ENCODE assay signal across 2 cellular contexts in the genomic region with DNA sequence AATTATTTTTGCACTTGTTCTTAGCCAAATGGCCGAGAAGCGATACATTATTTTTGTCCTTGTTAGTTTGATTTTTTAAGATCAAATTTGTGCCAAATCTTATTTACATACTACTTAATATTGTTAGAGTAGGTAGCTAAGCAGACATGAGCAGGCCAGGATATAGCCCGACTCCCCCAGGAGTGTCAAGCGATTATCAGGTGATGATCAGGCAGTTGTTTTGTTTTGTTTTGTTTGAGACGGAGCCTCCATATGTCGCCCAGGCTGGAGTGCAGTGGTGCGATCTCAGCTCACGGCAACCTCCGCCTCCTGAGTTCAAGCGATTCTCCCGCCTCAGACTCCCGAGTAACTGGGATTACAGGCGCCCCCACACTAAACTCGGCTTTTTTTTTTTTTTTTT.
TF ChIP-seq lines count a peak whose summit lies in the region.

No MANE protein-coding gene starts in this region.

TF ChIP-seq in HepG2, 621 proteins besides CTCF, POLR2A, EP300 and RAD21 (continued from another document):
- TF ChIP-seq, protein P1, sequence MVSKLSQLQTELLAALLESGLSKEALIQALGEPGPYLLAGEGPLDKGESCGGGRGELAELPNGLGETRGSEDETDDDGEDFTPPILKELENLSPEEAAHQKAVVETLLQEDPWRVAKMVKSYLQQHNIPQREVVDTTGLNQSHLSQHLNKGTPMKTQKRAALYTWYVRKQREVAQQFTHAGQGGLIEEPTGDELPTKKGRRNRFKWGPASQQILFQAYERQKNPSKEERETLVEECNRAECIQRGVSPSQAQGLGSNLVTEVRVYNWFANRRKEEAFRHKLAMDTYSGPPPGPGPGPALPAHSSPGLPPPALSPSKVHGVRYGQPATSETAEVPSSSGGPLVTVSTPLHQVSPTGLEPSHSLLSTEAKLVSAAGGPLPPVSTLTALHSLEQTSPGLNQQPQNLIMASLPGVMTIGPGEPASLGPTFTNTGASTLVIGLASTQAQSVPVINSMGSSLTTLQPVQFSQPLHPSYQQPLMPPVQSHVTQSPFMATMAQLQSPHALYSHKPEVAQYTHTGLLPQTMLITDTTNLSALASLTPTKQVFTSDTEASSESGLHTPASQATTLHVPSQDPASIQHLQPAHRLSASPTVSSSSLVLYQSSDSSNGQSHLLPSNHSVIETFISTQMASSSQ (IDR thresholded peaks at IDR 0.05; ENCODE audit: low read depth): no peak
- TF ChIP-seq, protein P1 (CRISPR knock-in tag; IDR thresholded peaks at IDR 0.05; ENCODE audit: borderline replicate concordance): no peak
- TF ChIP-seq, protein P2, sequence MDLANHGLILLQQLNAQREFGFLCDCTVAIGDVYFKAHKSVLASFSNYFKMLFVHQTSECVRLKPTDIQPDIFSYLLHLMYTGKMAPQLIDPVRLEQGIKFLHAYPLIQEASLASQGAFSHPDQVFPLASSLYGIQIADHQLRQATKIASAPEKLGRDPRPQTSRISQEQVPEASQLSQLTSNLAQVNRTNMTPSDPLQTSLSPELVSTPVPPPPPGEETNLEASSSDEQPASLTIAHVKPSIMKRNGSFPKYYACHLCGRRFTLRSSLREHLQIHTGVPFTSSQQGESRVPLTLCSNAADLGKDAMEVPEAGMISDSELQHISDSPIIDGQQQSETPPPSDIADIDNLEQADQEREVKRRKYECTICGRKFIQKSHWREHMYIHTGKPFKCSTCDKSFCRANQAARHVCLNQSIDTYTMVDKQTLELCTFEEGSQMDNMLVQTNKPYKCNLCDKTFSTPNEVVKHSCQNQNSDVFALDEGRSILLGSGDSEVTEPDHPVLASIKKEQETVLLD (CRISPR knock-in tag; IDR thresholded peaks at IDR 0.05; ENCODE audit: low read depth): no peak
- TF ChIP-seq ATF1 (CRISPR knock-in tag; IDR thresholded peaks at IDR 0.05) (no peak), BORCS8-MEF2B (CRISPR knock-in tag; IDR thresholded peaks at IDR 0.05) (no peak), FOXM1 (CRISPR knock-in tag; IDR thresholded peaks at IDR 0.05) (no peak), NKX3-1 (CRISPR knock-in tag; IDR thresholded peaks at IDR 0.05) (no peak), SP4 (CRISPR knock-in tag; IDR thresholded peaks at IDR 0.05) (no peak)
- TF ChIP-seq, protein P3, sequence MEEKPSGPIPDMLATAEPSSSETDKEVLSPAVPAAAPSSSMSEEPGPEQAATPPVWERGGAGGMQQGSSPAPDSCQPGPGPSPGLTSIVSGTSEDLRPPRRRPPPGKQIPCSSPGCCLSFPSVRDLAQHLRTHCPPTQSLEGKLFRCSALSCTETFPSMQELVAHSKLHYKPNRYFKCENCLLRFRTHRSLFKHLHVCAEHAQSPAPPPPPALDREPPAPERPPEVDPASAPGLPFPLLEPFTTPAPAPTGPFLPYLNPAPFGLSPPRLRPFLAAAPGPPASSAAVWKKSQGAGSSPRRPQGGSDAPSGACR (CRISPR knock-in tag; IDR thresholded peaks at IDR 0.05): no peak
- TF ChIP-seq, protein P4, sequence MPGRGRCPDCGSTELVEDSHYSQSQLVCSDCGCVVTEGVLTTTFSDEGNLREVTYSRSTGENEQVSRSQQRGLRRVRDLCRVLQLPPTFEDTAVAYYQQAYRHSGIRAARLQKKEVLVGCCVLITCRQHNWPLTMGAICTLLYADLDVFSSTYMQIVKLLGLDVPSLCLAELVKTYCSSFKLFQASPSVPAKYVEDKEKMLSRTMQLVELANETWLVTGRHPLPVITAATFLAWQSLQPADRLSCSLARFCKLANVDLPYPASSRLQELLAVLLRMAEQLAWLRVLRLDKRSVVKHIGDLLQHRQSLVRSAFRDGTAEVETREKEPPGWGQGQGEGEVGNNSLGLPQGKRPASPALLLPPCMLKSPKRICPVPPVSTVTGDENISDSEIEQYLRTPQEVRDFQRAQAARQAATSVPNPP (CRISPR knock-in tag; IDR thresholded peaks at IDR 0.05): no peak
TF ChIP-seq in HepG2: peak in this region for 0.

TF ChIP-seq in WTC11, 78 proteins besides CTCF, POLR2A, EP300 and RAD21 (continued from another document):
- TF ChIP-seq, protein P5, sequence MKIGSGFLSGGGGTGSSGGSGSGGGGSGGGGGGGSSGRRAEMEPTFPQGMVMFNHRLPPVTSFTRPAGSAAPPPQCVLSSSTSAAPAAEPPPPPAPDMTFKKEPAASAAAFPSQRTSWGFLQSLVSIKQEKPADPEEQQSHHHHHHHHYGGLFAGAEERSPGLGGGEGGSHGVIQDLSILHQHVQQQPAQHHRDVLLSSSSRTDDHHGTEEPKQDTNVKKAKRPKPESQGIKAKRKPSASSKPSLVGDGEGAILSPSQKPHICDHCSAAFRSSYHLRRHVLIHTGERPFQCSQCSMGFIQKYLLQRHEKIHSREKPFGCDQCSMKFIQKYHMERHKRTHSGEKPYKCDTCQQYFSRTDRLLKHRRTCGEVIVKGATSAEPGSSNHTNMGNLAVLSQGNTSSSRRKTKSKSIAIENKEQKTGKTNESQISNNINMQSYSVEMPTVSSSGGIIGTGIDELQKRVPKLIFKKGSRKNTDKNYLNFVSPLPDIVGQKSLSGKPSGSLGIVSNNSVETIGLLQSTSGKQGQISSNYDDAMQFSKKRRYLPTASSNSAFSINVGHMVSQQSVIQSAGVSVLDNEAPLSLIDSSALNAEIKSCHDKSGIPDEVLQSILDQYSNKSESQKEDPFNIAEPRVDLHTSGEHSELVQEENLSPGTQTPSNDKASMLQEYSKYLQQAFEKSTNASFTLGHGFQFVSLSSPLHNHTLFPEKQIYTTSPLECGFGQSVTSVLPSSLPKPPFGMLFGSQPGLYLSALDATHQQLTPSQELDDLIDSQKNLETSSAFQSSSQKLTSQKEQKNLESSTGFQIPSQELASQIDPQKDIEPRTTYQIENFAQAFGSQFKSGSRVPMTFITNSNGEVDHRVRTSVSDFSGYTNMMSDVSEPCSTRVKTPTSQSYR (CRISPR knock-in tag; IDR thresholded peaks at IDR 0.05): no peak
- TF ChIP-seq ZNF232 (CRISPR knock-in tag; IDR thresholded peaks at IDR 0.05) (no peak), FOXK1 (CRISPR knock-in tag; IDR thresholded peaks at IDR 0.05) (no peak), SMAD4 (CRISPR knock-in tag; IDR thresholded peaks at IDR 0.05) (no peak), FOXP1 (CRISPR knock-in tag; IDR thresholded peaks at IDR 0.05; ENCODE audit: borderline replicate concordance) (no peak), CBFB (CRISPR knock-in tag; IDR thresholded peaks at IDR 0.05; ENCODE audit: low read depth) (no peak), IRF2 (CRISPR knock-in tag; IDR thresholded peaks at IDR 0.05; ENCODE audit: borderline replicate concordance, low read depth) (no peak), KAT7 (CRISPR knock-in tag; IDR thresholded peaks at IDR 0.05; ENCODE audit: borderline replicate concordance) (no peak)
- TF ChIP-seq, protein P6, sequence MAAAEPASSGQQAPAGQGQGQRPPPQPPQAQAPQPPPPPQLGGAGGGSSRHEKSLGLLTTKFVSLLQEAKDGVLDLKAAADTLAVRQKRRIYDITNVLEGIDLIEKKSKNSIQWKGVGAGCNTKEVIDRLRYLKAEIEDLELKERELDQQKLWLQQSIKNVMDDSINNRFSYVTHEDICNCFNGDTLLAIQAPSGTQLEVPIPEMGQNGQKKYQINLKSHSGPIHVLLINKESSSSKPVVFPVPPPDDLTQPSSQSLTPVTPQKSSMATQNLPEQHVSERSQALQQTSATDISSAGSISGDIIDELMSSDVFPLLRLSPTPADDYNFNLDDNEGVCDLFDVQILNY (CRISPR knock-in tag; IDR thresholded peaks at IDR 0.05): no peak
- TF ChIP-seq, protein P7, sequence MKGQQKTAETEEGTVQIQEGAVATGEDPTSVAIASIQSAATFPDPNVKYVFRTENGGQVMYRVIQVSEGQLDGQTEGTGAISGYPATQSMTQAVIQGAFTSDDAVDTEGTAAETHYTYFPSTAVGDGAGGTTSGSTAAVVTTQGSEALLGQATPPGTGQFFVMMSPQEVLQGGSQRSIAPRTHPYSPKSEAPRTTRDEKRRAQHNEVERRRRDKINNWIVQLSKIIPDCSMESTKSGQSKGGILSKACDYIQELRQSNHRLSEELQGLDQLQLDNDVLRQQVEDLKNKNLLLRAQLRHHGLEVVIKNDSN (CRISPR knock-in tag; IDR thresholded peaks at IDR 0.05): no peak
- TF ChIP-seq, protein P8, sequence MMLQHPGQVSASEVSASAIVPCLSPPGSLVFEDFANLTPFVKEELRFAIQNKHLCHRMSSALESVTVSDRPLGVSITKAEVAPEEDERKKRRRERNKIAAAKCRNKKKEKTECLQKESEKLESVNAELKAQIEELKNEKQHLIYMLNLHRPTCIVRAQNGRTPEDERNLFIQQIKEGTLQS (CRISPR knock-in tag; conservative IDR thresholded peaks at IDR 0.05): no peak
